Comparison of ENCODE assay signal across 1 cellular context in the genomic region with DNA sequence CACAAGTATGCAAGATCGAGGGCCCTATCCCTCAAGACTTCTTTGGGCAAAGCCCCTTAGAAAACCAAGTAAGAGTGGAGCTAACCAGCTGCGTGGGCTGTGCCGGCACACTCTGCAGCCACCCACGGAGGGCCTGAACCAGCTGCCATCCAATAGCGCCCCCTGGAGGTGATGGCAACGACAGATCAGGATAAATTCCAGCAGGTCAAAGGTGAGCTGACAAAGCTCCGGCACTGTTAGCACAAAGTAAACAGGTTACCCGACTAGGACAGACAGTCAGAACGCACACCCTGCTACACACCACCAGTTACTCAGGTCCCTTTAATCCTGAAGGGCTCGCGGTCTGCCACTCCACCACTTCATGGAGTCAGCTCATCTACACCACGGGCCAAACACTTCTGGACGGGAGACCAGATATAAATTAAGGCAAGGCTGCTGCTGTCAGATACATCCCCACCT.
TF ChIP-seq lines count a peak whose summit lies in the region.

No MANE protein-coding gene starts in this region.

TF ChIP-seq in HepG2, 621 proteins besides CTCF, POLR2A, EP300 and RAD21 (continued from another document):
- TF ChIP-seq, protein P1, sequence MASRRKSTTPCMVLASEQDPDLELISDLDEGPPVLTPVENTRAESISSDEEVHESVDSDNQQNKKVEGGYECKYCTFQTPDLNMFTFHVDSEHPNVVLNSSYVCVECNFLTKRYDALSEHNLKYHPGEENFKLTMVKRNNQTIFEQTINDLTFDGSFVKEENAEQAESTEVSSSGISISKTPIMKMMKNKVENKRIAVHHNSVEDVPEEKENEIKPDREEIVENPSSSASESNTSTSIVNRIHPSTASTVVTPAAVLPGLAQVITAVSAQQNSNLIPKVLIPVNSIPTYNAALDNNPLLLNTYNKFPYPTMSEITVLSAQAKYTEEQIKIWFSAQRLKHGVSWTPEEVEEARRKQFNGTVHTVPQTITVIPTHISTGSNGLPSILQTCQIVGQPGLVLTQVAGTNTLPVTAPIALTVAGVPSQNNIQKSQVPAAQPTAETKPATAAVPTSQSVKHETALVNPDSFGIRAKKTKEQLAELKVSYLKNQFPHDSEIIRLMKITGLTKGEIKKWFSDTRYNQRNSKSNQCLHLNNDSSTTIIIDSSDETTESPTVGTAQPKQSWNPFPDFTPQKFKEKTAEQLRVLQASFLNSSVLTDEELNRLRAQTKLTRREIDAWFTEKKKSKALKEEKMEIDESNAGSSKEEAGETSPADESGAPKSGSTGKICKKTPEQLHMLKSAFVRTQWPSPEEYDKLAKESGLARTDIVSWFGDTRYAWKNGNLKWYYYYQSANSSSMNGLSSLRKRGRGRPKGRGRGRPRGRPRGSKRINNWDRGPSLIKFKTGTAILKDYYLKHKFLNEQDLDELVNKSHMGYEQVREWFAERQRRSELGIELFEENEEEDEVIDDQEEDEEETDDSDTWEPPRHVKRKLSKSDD (CRISPR knock-in tag; IDR thresholded peaks at IDR 0.05; ENCODE audit: low read depth), result no peak
- no peak for TF ChIP-seq ZNF234 (CRISPR knock-in tag; conservative IDR thresholded peaks at IDR 0.05)
- TF ChIP-seq ZNF773 (CRISPR knock-in tag; IDR thresholded peaks at IDR 0.05; ENCODE audit: borderline replicate concordance), result no peak
- 0 out of 2 replicates have a peak, but pooled peaks have one; percentile 40 for TF ChIP-seq ZNF441 (CRISPR knock-in tag; IDR thresholded peaks at IDR 0.05; ENCODE audit: borderline replicate concordance)
- TF ChIP-seq ZNF367 (CRISPR knock-in tag; IDR thresholded peaks at IDR 0.05; ENCODE audit: borderline replicate concordance), result peak; percentile 62; the same call in 1 of the 2 replicates
- no peak for TF ChIP-seq ZNF30 (CRISPR knock-in tag; IDR thresholded peaks at IDR 0.05)
- TF ChIP-seq POLR2AphosphoS5 (IDR thresholded peaks at IDR 0.05; ENCODE audit: low read depth, low read length), result no peak
- no peak for TF ChIP-seq ZNF790 (CRISPR knock-in tag; IDR thresholded peaks at IDR 0.05; ENCODE audit: borderline replicate concordance)
- TF ChIP-seq ZNF296 (CRISPR knock-in tag; conservative IDR thresholded peaks at IDR 0.05), result no peak
- TF ChIP-seq MED8 (CRISPR knock-in tag; IDR thresholded peaks at IDR 0.05; ENCODE audit: insufficient replicate concordance), result no peak
- peak; percentile 98 for TF ChIP-seq PPARG (CRISPR knock-in tag; conservative IDR thresholded peaks at IDR 0.05)
- TF ChIP-seq, protein P2, sequence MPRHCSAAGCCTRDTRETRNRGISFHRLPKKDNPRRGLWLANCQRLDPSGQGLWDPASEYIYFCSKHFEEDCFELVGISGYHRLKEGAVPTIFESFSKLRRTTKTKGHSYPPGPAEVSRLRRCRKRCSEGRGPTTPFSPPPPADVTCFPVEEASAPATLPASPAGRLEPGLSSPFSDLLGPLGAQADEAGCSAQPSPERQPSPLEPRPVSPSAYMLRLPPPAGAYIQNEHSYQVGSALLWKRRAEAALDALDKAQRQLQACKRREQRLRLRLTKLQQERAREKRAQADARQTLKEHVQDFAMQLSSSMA (CRISPR knock-in tag; IDR thresholded peaks at IDR 0.05), result no peak
- no peak for TF ChIP-seq RFX3 (CRISPR knock-in tag; IDR thresholded peaks at IDR 0.05)
- TF ChIP-seq, protein P3, sequence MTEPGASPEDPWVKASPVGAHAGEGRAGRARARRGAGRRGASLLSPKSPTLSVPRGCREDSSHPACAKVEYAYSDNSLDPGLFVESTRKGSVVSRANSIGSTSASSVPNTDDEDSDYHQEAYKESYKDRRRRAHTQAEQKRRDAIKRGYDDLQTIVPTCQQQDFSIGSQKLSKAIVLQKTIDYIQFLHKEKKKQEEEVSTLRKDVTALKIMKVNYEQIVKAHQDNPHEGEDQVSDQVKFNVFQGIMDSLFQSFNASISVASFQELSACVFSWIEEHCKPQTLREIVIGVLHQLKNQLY (CRISPR knock-in tag; IDR thresholded peaks at IDR 0.05), result peak; percentile 28; the same call in 1 of the 2 replicates
- peak; percentile 58; the same call in 1 of the 2 replicates for TF ChIP-seq KDM2A (CRISPR knock-in tag; IDR thresholded peaks at IDR 0.05; ENCODE audit: borderline replicate concordance, low read depth)
- TF ChIP-seq SRY (CRISPR knock-in tag; IDR thresholded peaks at IDR 0.05), result no peak
- peak; percentile 92 for TF ChIP-seq NR2F2 (IDR thresholded peaks at IDR 0.05; ENCODE audit: borderline replicate concordance, low read depth)
- no peak for TF ChIP-seq CHD2 (IDR thresholded peaks at IDR 0.05; ENCODE audit: low read depth, low read length)
- peak; percentile 84 for TF ChIP-seq SAP130 (CRISPR knock-in tag; IDR thresholded peaks at IDR 0.05; ENCODE audit: low read depth)
- no peak for TF ChIP-seq ZFP62 (CRISPR knock-in tag; IDR thresholded peaks at IDR 0.05)
- no peak for TF ChIP-seq ZNF552 (CRISPR knock-in tag; IDR thresholded peaks at IDR 0.05; ENCODE audit: borderline replicate concordance)
- TF ChIP-seq, protein P4, sequence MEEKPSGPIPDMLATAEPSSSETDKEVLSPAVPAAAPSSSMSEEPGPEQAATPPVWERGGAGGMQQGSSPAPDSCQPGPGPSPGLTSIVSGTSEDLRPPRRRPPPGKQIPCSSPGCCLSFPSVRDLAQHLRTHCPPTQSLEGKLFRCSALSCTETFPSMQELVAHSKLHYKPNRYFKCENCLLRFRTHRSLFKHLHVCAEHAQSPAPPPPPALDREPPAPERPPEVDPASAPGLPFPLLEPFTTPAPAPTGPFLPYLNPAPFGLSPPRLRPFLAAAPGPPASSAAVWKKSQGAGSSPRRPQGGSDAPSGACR (CRISPR knock-in tag; IDR thresholded peaks at IDR 0.05), result no peak
- 0 out of 2 replicates have a peak, but pooled peaks have one; percentile 41 for TF ChIP-seq MXD4 (CRISPR knock-in tag; IDR thresholded peaks at IDR 0.05)
